In genomic region chr19:5132698-5133651, GRCh38 we compare ENCODE assay signal across 14 cellular contexts.
DNase-seq lines count a peak whose midpoint lies in the region; ATAC-seq and TF ChIP-seq lines count a peak whose summit lies in the region.
"Had no signal": no experiment of that assay in that cellular context is flagged by ENCODE, and none has a peak within 500 bp of the region (broad histone marks: within the 10 kb centered on the region; RNA-seq: fewer than 3 reads in every experiment).

No MANE protein-coding gene starts in this region.

- DNase-seq in CD8-positive, alpha-beta T cell, result peak in 1 of 7 experiments; percentile 48
- DNase-seq in activated naive CD8-positive, alpha-beta T cell treated with anti-CD3 and anti-CD28 coated beads, Interleukin-2, amount 10 ng/mL, durations not matched to agents 7 days and 5 days, result no peak
- no peak for DNase-seq in progenitor cell of endocrine pancreas (ENCODE audit: low spot score, unreplicated experiment)
- DNase-seq in T-helper 1 cell, result no peak
- no peak for DNase-seq in MG63
- DNase-seq: activated CD4-positive, alpha-beta T cell treated with anti-CD3 and anti-CD28 coated beads for 4 hours; kidney glomerular epithelial cell; midbrain; NCI-H187 treated with DMSO at 0.1 percent for 48 hours; NCI-H524 treated with DMSO at 0.1 percent for 48 hours had no signal

- no peaks in the 10 kb centered on the region for H3K27me3 ChIP-seq in CD8-positive, alpha-beta T cell (ENCODE audit: insufficient read depth, low read length)
- no peaks in the 10 kb centered on the region for H3K27me3 ChIP-seq in MG63
- H3K27me3 ChIP-seq: SJSA1 had no signal

- no peak overlapping the region for H3K4me3 ChIP-seq in CD8-positive, alpha-beta T cell (ENCODE audit: low read depth, low read length)
- H3K4me3 ChIP-seq in HEK293 (ENCODE audit: low read depth, low read length) (no peak overlapping the region), MG63 (no peak overlapping the region)
- H3K4me3 ChIP-seq: SJSA1, thoracic aorta had no signal

- H3K27ac ChIP-seq in CD8-positive, alpha-beta T cell (ENCODE audit: low read depth, low read length), result no peak overlapping the region
- no peak overlapping the region for H3K27ac ChIP-seq in HEK293 (ENCODE audit: extremely low read depth, low read depth, low read length)
- H3K27ac ChIP-seq: SJSA1, thoracic aorta had no signal

- CTCF ChIA-PET in CD8-positive, alpha-beta T cell (lab: Charles Lee), result interaction anchor here (0.9 to 1.1 kb wide), 2 partner anchors 11 to 84 kb away, joined by 3 read pairs; no protein-coding TSS in a partner anchor
- CTCF ChIA-PET in HEK293 (lab: Yijun Ruan, JAX), result interaction anchor here (1.2 kb wide), 1 partner anchor 84 kb away, joined by 4 read pairs; no protein-coding TSS in a partner anchor

- POLR2A ChIA-PET in CD8-positive, alpha-beta T cell (lab: Charles Lee), result interaction anchor here (1.0 kb wide), 1 partner anchor 57 kb away, joined by 3 read pairs; no protein-coding TSS in a partner anchor
- POLR2A ChIA-PET in HEK293 (lab: Yijun Ruan, JAX), result no interaction called here
- POLR2A ChIA-PET in activated naive CD8-positive, alpha-beta T cell treated with anti-CD3 and anti-CD28 coated beads, Interleukin-2, amount 10 ng/mL, durations not matched to agents 7 days and 5 days (lab: Charles Lee), result interaction anchor here (0.5 kb wide), 1 partner anchor 220 kb away, joined by 3 read pairs; no protein-coding TSS in a partner anchor

- no peaks in the 10 kb centered on the region for H3K9me3 Mint-ChIP-seq in CD8-positive, alpha-beta T cell
- H3K9me3 Mint-ChIP-seq in activated naive CD8-positive, alpha-beta T cell treated with anti-CD3 and anti-CD28 coated beads, Interleukin-2, amount 10 ng/mL, durations not matched to agents 7 days and 5 days, result no peaks in the 10 kb centered on the region
- H3K9me3 Mint-ChIP-seq in progenitor cell of endocrine pancreas (ENCODE audit: low read depth), result no peaks in the 10 kb centered on the region

- H3K36me3 Mint-ChIP-seq in CD8-positive, alpha-beta T cell, result peaks cover 51% of the 10 kb centered on the region
- peaks cover 16% of the 10 kb centered on the region for H3K36me3 Mint-ChIP-seq in activated naive CD8-positive, alpha-beta T cell treated with anti-CD3 and anti-CD28 coated beads, Interleukin-2, amount 10 ng/mL, durations not matched to agents 7 days and 5 days
- H3K36me3 Mint-ChIP-seq in progenitor cell of endocrine pancreas (ENCODE audit: insufficient read depth), result peaks cover 7% of the 10 kb centered on the region

- peaks cover 53% of the 10 kb centered on the region for H3K4me1 Mint-ChIP-seq in CD8-positive, alpha-beta T cell (ENCODE audit: low read depth)
- peaks cover 21% of the 10 kb centered on the region for H3K4me1 Mint-ChIP-seq in activated naive CD8-positive, alpha-beta T cell treated with anti-CD3 and anti-CD28 coated beads, Interleukin-2, amount 10 ng/mL, durations not matched to agents 7 days and 5 days
- H3K4me1 Mint-ChIP-seq in progenitor cell of endocrine pancreas (ENCODE audit: low read depth), result peaks cover 42% of the 10 kb centered on the region

- intact Hi-C loops in CD8-positive, alpha-beta T cell (cut with DNase I, micrococcal nuclease), result no loop called here

- ATAC-seq in CD8-positive, alpha-beta T cell, result no peak
- ATAC-seq in activated naive CD8-positive, alpha-beta T cell treated with anti-CD3 and anti-CD28 coated beads, Interleukin-2, amount 10 ng/mL, durations not matched to agents 7 days and 5 days (ENCODE audit: low read depth), result no peak
- no peak for ATAC-seq in GM19463 (IDR thresholded peaks at IDR 0.05; ENCODE audit: unreplicated experiment)

- H3K9me3 ChIP-seq in CD8-positive, alpha-beta T cell (ENCODE audit: low read length), result no peaks in the 10 kb centered on the region
- H3K9me3 ChIP-seq in HEK293 (ENCODE audit: control insufficient read depth, insufficient read depth, low read depth, low read length) (no peaks in the 10 kb centered on the region), MG63 (no peaks in the 10 kb centered on the region)
- H3K9me3 ChIP-seq: SJSA1, thoracic aorta had no signal

- H3K27me3 Mint-ChIP-seq in CD8-positive, alpha-beta T cell (ENCODE audit: low read depth), result no peaks in the 10 kb centered on the region
- H3K27me3 Mint-ChIP-seq in activated naive CD8-positive, alpha-beta T cell treated with anti-CD3 and anti-CD28 coated beads, Interleukin-2, amount 10 ng/mL, durations not matched to agents 7 days and 5 days, result no peaks in the 10 kb centered on the region
- no peaks in the 10 kb centered on the region for H3K27me3 Mint-ChIP-seq in progenitor cell of endocrine pancreas

- peak overlapping the region; percentile 86 for H3K4me3 Mint-ChIP-seq in CD8-positive, alpha-beta T cell
- peak overlapping the region; percentile 87 for H3K4me3 Mint-ChIP-seq in activated naive CD8-positive, alpha-beta T cell treated with anti-CD3 and anti-CD28 coated beads, Interleukin-2, amount 10 ng/mL, durations not matched to agents 7 days and 5 days
- H3K4me3 Mint-ChIP-seq in progenitor cell of endocrine pancreas (ENCODE audit: low read depth), result no peak overlapping the region

- H3K27ac Mint-ChIP-seq in CD8-positive, alpha-beta T cell, result peak overlapping the region; percentile 95
- H3K27ac Mint-ChIP-seq in activated naive CD8-positive, alpha-beta T cell treated with anti-CD3 and anti-CD28 coated beads, Interleukin-2, amount 10 ng/mL, durations not matched to agents 7 days and 5 days, result peak overlapping the region; percentile 95
- H3K27ac Mint-ChIP-seq in progenitor cell of endocrine pancreas, result peak overlapping the region; percentile 97

- peaks cover 43% of the 10 kb centered on the region for H3K4me1 ChIP-seq in CD8-positive, alpha-beta T cell (ENCODE audit: insufficient read depth, low read length)
- no peaks in the 10 kb centered on the region; the same call in 1 of the 2 replicates for H3K4me1 ChIP-seq in HEK293 (ENCODE audit: control insufficient read depth, insufficient read depth, low read length)
- H3K4me1 ChIP-seq: SJSA1 had no signal

- no peak for TF ChIP-seq CTCF in CD8-positive, alpha-beta T cell (IDR thresholded peaks at IDR 0.05)
- TF ChIP-seq CTCF in HEK293 (tag by site-specific recombination; IDR thresholded peaks at IDR 0.05), result no peak
- no peak for TF ChIP-seq CTCF in progenitor cell of endocrine pancreas (IDR thresholded peaks at IDR 0.05; ENCODE audit: unreplicated experiment)

- H3K36me3 ChIP-seq in CD8-positive, alpha-beta T cell (ENCODE audit: insufficient read depth, low read length), result peaks cover 3% of the 10 kb centered on the region
- H3K36me3 ChIP-seq in HEK293 (ENCODE audit: control insufficient read depth in 2 of 2, insufficient read depth in 1 of 2, low read length in 2 of 2), result peaks cover 0 to 47% of the 10 kb centered on the region in 2 experiments; a peak in 2 of 3 replicates
- no peaks in the 10 kb centered on the region for H3K36me3 ChIP-seq in MG63

TF ChIP-seq in HEK293, 187 proteins besides CTCF, POLR2A, EP300 and RAD21:
- TF ChIP-seq SCRT2 (tag by site-specific recombination; IDR thresholded peaks at IDR 0.05), result peak; percentile 91
- TF ChIP-seq ZBTB10 (tag by site-specific recombination; IDR thresholded peaks at IDR 0.05), result no peak
- TF ChIP-seq SCRT1 (tag by site-specific recombination; IDR thresholded peaks at IDR 0.05; ENCODE audit: borderline replicate concordance), result peak; percentile 66
- TF ChIP-seq HOXC10 (CRISPR knock-in tag; IDR thresholded peaks at IDR 0.05), result no peak
